ENCODE assay signal across 12 cellular contexts in genomic region chr12:1054103-1054838, GRCh38.
A peak's percentile ranks its signal among the peaks of the same experiment; 100 is the strongest.
DNase-seq lines count a peak whose midpoint lies in the region; ATAC-seq and TF ChIP-seq lines count a peak whose summit lies in the region.
"Had no signal": no experiment of that assay in that cellular context is flagged by ENCODE, and none has a peak within 500 bp of the region (broad histone marks: within the 10 kb centered on the region; RNA-seq: fewer than 3 reads in every experiment).

No MANE protein-coding gene starts in this region.

- peaks cover 15% of the 10 kb centered on the region for H3K9me3 Mint-ChIP-seq in neural progenitor cell

- H3K27me3 ChIP-seq in RWPE2 (ENCODE audit: insufficient read depth, poor library complexity, severe bottlenecking): no peaks in the 10 kb centered on the region
- H3K27me3 ChIP-seq in neural progenitor cell: no peaks in the 10 kb centered on the region
- H3K27me3 ChIP-seq in Karpas-422 (ENCODE audit: low read length): no peaks in the 10 kb centered on the region
- H3K27me3 ChIP-seq: BLaER1 treated with 17β-estradiol and CSF1 and Interleukin-3, amounts not matched to agents 10 nM and 100 nM had no signal

- H3K9me3 ChIP-seq in RWPE2 (ENCODE audit: severe bottlenecking) (peaks cover 10% of the 10 kb centered on the region), neural progenitor cell (ENCODE audit: low read depth) (peaks cover 13% of the 10 kb centered on the region), Karpas-422 (ENCODE audit: low read length) (no peaks in the 10 kb centered on the region)

- H3K4me3 Mint-ChIP-seq in neural progenitor cell: peak overlapping the region; percentile 2

- no peak overlapping the region for H3K4me3 ChIP-seq in RWPE2 (ENCODE audit: severe bottlenecking)
- no peak overlapping the region for H3K4me3 ChIP-seq in neural progenitor cell
- H3K4me3 ChIP-seq in Karpas-422 (ENCODE audit: low read length): no peak overlapping the region
- H3K4me3 ChIP-seq: BLaER1 treated with 17β-estradiol and CSF1 and Interleukin-3, amounts not matched to agents 10 nM and 100 nM had no signal

- intact Hi-C loops in Right ventricle myocardium superior (cut with DNase I): no loop called here

- in situ Hi-C loops in G401 (cut with HindIII; ENCODE audit: low sequenced_read_pairs): no loop called here

- TF ChIP-seq CTCF in RWPE2 (IDR thresholded peaks at IDR 0.05; ENCODE audit: poor library complexity, severe bottlenecking) (no peak), neural progenitor cell (IDR thresholded peaks at IDR 0.05) (no peak)

- H3K27ac ChIP-seq in RWPE2 (ENCODE audit: poor library complexity, severe bottlenecking): no peak overlapping the region
- H3K27ac ChIP-seq in neural progenitor cell: no peak overlapping the region
- no peak overlapping the region for H3K27ac ChIP-seq in Karpas-422 (ENCODE audit: low read length)
- H3K27ac ChIP-seq: BLaER1 treated with 17β-estradiol and CSF1 and Interleukin-3, amounts not matched to agents 10 nM and 100 nM had no signal

- H3K9ac ChIP-seq in neural progenitor cell: no peak overlapping the region
- no peak overlapping the region for H3K9ac ChIP-seq in Karpas-422 (ENCODE audit: low read length)
- H3K9ac ChIP-seq: BLaER1 treated with 17β-estradiol and CSF1 and Interleukin-3, amounts not matched to agents 10 nM and 100 nM had no signal

- no peaks in the 10 kb centered on the region for H3K9me2 ChIP-seq in Karpas-422 (replicated peaks; ENCODE audit: insufficient read depth, low read length)

- no peak overlapping the region for H3K27ac Mint-ChIP-seq in neural progenitor cell

- peaks cover 12% of the 10 kb centered on the region for H3K36me3 ChIP-seq in RWPE2 (ENCODE audit: low read depth)
- H3K36me3 ChIP-seq in neural progenitor cell: no peaks in the 10 kb centered on the region
- no peaks in the 10 kb centered on the region for H3K36me3 ChIP-seq in Karpas-422 (ENCODE audit: insufficient read depth, low read length)

- H3K79me2 ChIP-seq in neural progenitor cell (ENCODE audit: low read depth) (peaks cover 28% of the 10 kb centered on the region), Karpas-422 (ENCODE audit: low read length) (no peaks in the 10 kb centered on the region)

- H3K4me1 ChIP-seq in RWPE2 (ENCODE audit: insufficient read depth, poor library complexity, severe bottlenecking) (peaks cover 5% of the 10 kb centered on the region), neural progenitor cell (peaks cover 40% of the 10 kb centered on the region), Karpas-422 (ENCODE audit: low read length) (no peaks in the 10 kb centered on the region)

- H3K4me1 Mint-ChIP-seq in neural progenitor cell: peaks cover 49% of the 10 kb centered on the region

- peak; percentile 35; the same call in 1 of the 3 replicates for ATAC-seq in RWPE2 (ENCODE audit: low read depth)
- ATAC-seq in Right ventricle myocardium superior (ENCODE audit: poor library complexity): peak; percentile 74
- ATAC-seq in GM18498 (IDR thresholded peaks at IDR 0.05; ENCODE audit: unreplicated experiment): no peak

- H4K20me1 ChIP-seq in neural progenitor cell (ENCODE audit: low read depth): peaks cover 26% of the 10 kb centered on the region
- H4K20me1 ChIP-seq in Karpas-422 (ENCODE audit: insufficient read depth, low read depth, low read length): peaks cover 4% of the 10 kb centered on the region; the same call in 1 of the 2 replicates

- H3K27me3 Mint-ChIP-seq in neural progenitor cell (ENCODE audit: insufficient read depth, low read depth): no peaks in the 10 kb centered on the region

- H2AFZ ChIP-seq in neural progenitor cell (replicated peaks): no peak overlapping the region
- no peak overlapping the region for H2AFZ ChIP-seq in Karpas-422 (ENCODE audit: low read length)

- H3F3A ChIP-seq in neural progenitor cell (ENCODE audit: low read depth): peaks cover 27% of the 10 kb centered on the region

- DNase-seq in G401 (ENCODE audit: low spot score): peak; percentile 86
- no peak for DNase-seq in RWPE2 (ENCODE audit: low spot score)
- DNase-seq in Right ventricle myocardium superior: no peak
- DNase-seq in neural progenitor cell (ENCODE audit: low spot score): peak; percentile 44
- DNase-seq in stimulated activated CD4-positive, alpha-beta T cell treated with anti-CD3 and anti-CD28 coated beads, Interleukin-15, amount 100 ng/mL, for 24 hours: no peak
- DNase-seq in Karpas-422: no peak
- no peak for DNase-seq in SIG-M5 (lab: John Stamatoyannopoulos, UW)
- DNase-seq: amniotic stem cell, GOT3, NCI-H82 had no signal

- H3K4me2 ChIP-seq in neural progenitor cell (peak overlapping the region; percentile 18), Karpas-422 (ENCODE audit: low read depth, low read length, poor library complexity, severe bottlenecking) (no peak overlapping the region)
- H3K4me2 ChIP-seq: BLaER1 treated with 17β-estradiol and CSF1 and Interleukin-3, amounts not matched to agents 10 nM and 100 nM had no signal

- H3K36me3 Mint-ChIP-seq in neural progenitor cell: peaks cover 15% of the 10 kb centered on the region

Comparison
In these comparisons a context has a peak if more than half of its experiments do, and no peak if none do; other contexts are left out.
1. DNase-seq: peak in G401 (single experiment) and neural progenitor cell (single experiment); none in RWPE2 (single experiment), Right ventricle myocardium superior (single experiment), stimulated activated CD4-positive, alpha-beta T cell treated with anti-CD3 and anti-CD28 coated beads, Interleukin-15, amount 100 ng/mL, for 24 hours (single experiment), Karpas-422 (single experiment) and SIG-M5 (single experiment).